In the genomic region with DNA sequence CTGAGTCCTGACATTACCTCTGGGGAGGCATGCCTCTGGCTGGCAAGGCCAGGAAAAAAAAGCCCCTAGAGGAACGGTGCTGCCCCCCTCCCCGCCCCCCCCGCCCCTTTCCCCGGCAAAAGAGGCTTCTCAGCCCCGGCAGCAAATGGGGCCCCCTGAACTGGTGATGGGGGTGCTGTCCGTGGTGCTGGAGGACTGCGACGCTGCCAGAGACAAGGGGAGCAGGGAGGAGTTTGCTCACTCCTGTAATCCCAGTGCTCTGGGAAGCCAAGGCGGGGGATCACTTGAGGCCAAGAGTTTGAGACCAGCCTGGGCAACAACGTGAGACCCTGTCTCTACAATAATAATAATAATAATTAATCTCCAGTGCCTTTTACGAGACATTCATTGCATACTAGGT, we compare ENCODE assay signal across 1 cellular context.
TF ChIP-seq lines count a peak whose summit lies in the region.

No MANE protein-coding gene starts in this region.

TF ChIP-seq in HepG2, 621 proteins besides CTCF, POLR2A, EP300 and RAD21 (continued from another document and continues in another):
- TF ChIP-seq, protein P1, sequence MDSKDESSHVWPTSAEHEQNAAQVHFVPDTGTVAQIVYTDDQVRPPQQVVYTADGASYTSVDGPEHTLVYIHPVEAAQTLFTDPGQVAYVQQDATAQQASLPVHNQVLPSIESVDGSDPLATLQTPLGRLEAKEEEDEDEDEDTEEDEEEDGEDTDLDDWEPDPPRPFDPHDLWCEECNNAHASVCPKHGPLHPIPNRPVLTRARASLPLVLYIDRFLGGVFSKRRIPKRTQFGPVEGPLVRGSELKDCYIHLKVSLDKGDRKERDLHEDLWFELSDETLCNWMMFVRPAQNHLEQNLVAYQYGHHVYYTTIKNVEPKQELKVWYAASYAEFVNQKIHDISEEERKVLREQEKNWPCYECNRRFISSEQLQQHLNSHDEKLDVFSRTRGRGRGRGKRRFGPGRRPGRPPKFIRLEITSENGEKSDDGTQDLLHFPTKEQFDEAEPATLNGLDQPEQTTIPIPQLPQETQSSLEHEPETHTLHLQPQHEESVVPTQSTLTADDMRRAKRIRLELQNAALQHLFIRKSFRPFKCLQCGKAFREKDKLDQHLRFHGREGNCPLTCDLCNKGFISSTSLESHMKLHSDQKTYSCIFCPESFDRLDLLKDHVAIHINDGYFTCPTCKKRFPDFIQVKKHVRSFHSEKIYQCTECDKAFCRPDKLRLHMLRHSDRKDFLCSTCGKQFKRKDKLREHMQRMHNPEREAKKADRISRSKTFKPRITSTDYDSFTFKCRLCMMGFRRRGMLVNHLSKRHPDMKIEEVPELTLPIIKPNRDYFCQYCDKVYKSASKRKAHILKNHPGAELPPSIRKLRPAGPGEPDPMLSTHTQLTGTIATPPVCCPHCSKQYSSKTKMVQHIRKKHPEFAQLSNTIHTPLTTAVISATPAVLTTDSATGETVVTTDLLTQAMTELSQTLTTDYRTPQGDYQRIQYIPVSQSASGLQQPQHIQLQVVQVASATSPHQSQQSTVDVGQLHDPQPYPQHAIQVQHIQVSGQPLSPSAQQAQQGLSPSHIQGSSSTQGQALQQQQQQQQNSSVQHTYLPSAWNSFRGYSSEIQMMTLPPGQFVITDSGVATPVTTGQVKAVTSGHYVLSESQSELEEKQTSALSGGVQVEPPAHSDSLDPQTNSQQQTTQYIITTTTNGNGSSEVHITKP (CRISPR knock-in tag; IDR thresholded peaks at IDR 0.05; ENCODE audit: low read depth), result no peak
- TF ChIP-seq, protein P2, sequence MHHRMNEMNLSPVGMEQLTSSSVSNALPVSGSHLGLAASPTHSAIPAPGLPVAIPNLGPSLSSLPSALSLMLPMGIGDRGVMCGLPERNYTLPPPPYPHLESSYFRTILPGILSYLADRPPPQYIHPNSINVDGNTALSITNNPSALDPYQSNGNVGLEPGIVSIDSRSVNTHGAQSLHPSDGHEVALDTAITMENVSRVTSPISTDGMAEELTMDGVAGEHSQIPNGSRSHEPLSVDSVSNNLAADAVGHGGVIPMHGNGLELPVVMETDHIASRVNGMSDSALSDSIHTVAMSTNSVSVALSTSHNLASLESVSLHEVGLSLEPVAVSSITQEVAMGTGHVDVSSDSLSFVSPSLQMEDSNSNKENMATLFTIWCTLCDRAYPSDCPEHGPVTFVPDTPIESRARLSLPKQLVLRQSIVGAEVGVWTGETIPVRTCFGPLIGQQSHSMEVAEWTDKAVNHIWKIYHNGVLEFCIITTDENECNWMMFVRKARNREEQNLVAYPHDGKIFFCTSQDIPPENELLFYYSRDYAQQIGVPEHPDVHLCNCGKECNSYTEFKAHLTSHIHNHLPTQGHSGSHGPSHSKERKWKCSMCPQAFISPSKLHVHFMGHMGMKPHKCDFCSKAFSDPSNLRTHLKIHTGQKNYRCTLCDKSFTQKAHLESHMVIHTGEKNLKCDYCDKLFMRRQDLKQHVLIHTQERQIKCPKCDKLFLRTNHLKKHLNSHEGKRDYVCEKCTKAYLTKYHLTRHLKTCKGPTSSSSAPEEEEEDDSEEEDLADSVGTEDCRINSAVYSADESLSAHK (CRISPR knock-in tag; IDR thresholded peaks at IDR 0.05; ENCODE audit: borderline replicate concordance), result no peak
- TF ChIP-seq ZNF773 (CRISPR knock-in tag; IDR thresholded peaks at IDR 0.05; ENCODE audit: borderline replicate concordance), result no peak
- no peak for TF ChIP-seq PLRG1 (conservative IDR thresholded peaks at IDR 0.05)
- TF ChIP-seq ZNF704 (CRISPR knock-in tag; IDR thresholded peaks at IDR 0.05; ENCODE audit: borderline replicate concordance), result no peak
- no peak for TF ChIP-seq ZNF607 (CRISPR knock-in tag; IDR thresholded peaks at IDR 0.05; ENCODE audit: borderline replicate concordance)
- no peak for TF ChIP-seq AGO2 (optimal IDR thresholded peaks at IDR 0.05; ENCODE audit: low read depth, low read length)
- TF ChIP-seq ZZZ3 (CRISPR knock-in tag; IDR thresholded peaks at IDR 0.05; ENCODE audit: borderline replicate concordance), result no peak
- no peak for TF ChIP-seq TCF12 (IDR thresholded peaks at IDR 0.05)
- no peak for TF ChIP-seq TCF12 (CRISPR knock-in tag; IDR thresholded peaks at IDR 0.05)
- TF ChIP-seq RORA (CRISPR knock-in tag; IDR thresholded peaks at IDR 0.05), result no peak
- TF ChIP-seq, protein P3, sequence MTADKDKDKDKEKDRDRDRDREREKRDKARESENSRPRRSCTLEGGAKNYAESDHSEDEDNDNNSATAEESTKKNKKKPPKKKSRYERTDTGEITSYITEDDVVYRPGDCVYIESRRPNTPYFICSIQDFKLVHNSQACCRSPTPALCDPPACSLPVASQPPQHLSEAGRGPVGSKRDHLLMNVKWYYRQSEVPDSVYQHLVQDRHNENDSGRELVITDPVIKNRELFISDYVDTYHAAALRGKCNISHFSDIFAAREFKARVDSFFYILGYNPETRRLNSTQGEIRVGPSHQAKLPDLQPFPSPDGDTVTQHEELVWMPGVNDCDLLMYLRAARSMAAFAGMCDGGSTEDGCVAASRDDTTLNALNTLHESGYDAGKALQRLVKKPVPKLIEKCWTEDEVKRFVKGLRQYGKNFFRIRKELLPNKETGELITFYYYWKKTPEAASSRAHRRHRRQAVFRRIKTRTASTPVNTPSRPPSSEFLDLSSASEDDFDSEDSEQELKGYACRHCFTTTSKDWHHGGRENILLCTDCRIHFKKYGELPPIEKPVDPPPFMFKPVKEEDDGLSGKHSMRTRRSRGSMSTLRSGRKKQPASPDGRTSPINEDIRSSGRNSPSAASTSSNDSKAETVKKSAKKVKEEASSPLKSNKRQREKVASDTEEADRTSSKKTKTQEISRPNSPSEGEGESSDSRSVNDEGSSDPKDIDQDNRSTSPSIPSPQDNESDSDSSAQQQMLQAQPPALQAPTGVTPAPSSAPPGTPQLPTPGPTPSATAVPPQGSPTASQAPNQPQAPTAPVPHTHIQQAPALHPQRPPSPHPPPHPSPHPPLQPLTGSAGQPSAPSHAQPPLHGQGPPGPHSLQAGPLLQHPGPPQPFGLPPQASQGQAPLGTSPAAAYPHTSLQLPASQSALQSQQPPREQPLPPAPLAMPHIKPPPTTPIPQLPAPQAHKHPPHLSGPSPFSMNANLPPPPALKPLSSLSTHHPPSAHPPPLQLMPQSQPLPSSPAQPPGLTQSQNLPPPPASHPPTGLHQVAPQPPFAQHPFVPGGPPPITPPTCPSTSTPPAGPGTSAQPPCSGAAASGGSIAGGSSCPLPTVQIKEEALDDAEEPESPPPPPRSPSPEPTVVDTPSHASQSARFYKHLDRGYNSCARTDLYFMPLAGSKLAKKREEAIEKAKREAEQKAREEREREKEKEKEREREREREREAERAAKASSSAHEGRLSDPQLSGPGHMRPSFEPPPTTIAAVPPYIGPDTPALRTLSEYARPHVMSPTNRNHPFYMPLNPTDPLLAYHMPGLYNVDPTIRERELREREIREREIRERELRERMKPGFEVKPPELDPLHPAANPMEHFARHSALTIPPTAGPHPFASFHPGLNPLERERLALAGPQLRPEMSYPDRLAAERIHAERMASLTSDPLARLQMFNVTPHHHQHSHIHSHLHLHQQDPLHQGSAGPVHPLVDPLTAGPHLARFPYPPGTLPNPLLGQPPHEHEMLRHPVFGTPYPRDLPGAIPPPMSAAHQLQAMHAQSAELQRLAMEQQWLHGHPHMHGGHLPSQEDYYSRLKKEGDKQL (CRISPR knock-in tag; IDR thresholded peaks at IDR 0.05; ENCODE audit: low read depth), result no peak
- peak; percentile 92 for TF ChIP-seq TSC22D2 (CRISPR knock-in tag; IDR thresholded peaks at IDR 0.05; ENCODE audit: borderline replicate concordance)
- no peak for TF ChIP-seq TFDP2 (CRISPR knock-in tag; IDR thresholded peaks at IDR 0.05)
- TF ChIP-seq MEIS1 (CRISPR knock-in tag; IDR thresholded peaks at IDR 0.05; ENCODE audit: borderline replicate concordance), result no peak
- no peak for TF ChIP-seq GFI1 (CRISPR knock-in tag; IDR thresholded peaks at IDR 0.05; ENCODE audit: borderline replicate concordance)
- TF ChIP-seq REXO4 (CRISPR knock-in tag; IDR thresholded peaks at IDR 0.05; ENCODE audit: borderline replicate concordance), result no peak
- no peak for TF ChIP-seq FOXP4 (CRISPR knock-in tag; IDR thresholded peaks at IDR 0.05)
- no peak; the same call in 1 of the 2 replicates for TF ChIP-seq ZBTB1 (CRISPR knock-in tag; IDR thresholded peaks at IDR 0.05; ENCODE audit: borderline replicate concordance)
- TF ChIP-seq CHD4 (IDR thresholded peaks at IDR 0.05; ENCODE audit: borderline replicate concordance, low read length), result no peak
- TF ChIP-seq TFE3 (CRISPR knock-in tag; IDR thresholded peaks at IDR 0.05), result peak; percentile 62; the same call in 1 of the 2 replicates
- no peak for TF ChIP-seq SKI (IDR thresholded peaks at IDR 0.05; ENCODE audit: partially characterized antibody)
- no peak for TF ChIP-seq TAF15 (IDR thresholded peaks at IDR 0.05; ENCODE audit: low read depth, low read length, poor library complexity, severe bottlenecking)
- TF ChIP-seq ZBTB42 (CRISPR knock-in tag; IDR thresholded peaks at IDR 0.05), result no peak
- TF ChIP-seq YEATS4 (CRISPR knock-in tag; IDR thresholded peaks at IDR 0.05; ENCODE audit: borderline replicate concordance), result no peak
- TF ChIP-seq JUNB (CRISPR knock-in tag; IDR thresholded peaks at IDR 0.05; ENCODE audit: borderline replicate concordance), result no peak
- no peak for TF ChIP-seq ZNF431 (CRISPR knock-in tag; IDR thresholded peaks at IDR 0.05; ENCODE audit: borderline replicate concordance, low read depth)
- TF ChIP-seq MAZ (IDR thresholded peaks at IDR 0.05; ENCODE audit: borderline replicate concordance, low read depth, low read length), result no peak
- no peak for TF ChIP-seq MAZ (CRISPR knock-in tag; IDR thresholded peaks at IDR 0.05; ENCODE audit: low read depth)
- TF ChIP-seq ZNF121 (CRISPR knock-in tag; IDR thresholded peaks at IDR 0.05), result no peak
- TF ChIP-seq ESRRA (CRISPR knock-in tag; IDR thresholded peaks at IDR 0.05; ENCODE audit: low read depth), result no peak
- no peak for TF ChIP-seq ZNF468 (CRISPR knock-in tag; IDR thresholded peaks at IDR 0.05)
- no peak for TF ChIP-seq ZNF777 (CRISPR knock-in tag; IDR thresholded peaks at IDR 0.05)
- TF ChIP-seq ZNF225 (CRISPR knock-in tag; IDR thresholded peaks at IDR 0.05), result no peak
- TF ChIP-seq ZNF430 (CRISPR knock-in tag; IDR thresholded peaks at IDR 0.05), result no peak
- peak; percentile 49; the same call in 1 of the 2 replicates for TF ChIP-seq MXD3 (CRISPR knock-in tag; IDR thresholded peaks at IDR 0.05)
- no peak for TF ChIP-seq GATA4 (IDR thresholded peaks at IDR 0.05; ENCODE audit: borderline replicate concordance, low read depth)
- TF ChIP-seq ZNF17 (CRISPR knock-in tag; IDR thresholded peaks at IDR 0.05), result no peak
- no peak for TF ChIP-seq ZBTB34 (CRISPR knock-in tag; IDR thresholded peaks at IDR 0.05)
- no peak for TF ChIP-seq MED13 (CRISPR knock-in tag; IDR thresholded peaks at IDR 0.05)
- TF ChIP-seq, protein P4, sequence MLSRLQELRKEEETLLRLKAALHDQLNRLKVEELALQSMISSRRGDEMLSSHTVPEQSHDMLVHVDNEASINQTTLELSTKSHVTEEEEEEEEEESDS (CRISPR knock-in tag; IDR thresholded peaks at IDR 0.05; ENCODE audit: borderline replicate concordance), result no peak
